Comparison of ENCODE assay signal across 8 cellular contexts in the genomic region with DNA sequence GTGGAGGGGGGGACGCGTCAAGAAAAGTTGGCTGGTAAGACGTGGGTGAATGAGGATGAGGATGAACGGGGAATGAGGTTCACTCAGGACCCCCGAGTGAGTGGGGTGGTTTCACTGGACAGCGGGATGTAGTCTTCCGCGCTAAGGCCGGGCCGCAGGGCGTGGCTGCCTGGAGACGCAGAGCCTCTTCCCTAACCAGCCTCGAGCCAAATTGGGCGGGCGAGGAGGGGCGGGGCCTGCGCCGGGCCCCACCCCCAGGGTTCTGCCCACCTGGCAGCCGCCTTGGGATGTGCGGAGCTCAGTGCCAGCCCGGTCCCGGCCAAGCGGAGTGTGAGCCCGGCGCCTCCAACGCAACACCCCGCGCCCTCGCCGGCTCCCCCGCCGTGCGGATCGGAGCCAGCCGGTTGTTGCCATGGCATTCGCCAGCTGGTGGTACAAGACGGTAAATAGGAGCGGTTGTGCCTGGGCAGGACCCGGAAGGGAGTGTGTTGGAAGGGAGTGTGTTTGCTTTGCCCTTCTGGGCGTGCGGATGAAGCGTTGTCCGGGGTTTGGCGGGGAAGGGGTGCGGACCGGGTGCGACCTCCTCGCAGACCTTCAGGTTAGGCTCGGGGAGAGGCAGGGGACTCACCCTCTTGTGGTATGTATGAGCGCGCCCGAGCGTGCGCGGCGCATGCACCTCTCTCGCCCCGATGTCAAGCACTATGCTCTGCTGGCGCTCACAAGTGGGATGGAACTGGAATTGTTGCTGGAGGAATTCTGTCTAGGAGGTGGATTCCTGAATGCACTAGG. TPM values are rescaled to one million over a fixed set of nuclear protein-coding genes. Genes with fewer than 3 reads are reported as not detected.
DNase-seq lines count a peak whose midpoint lies in the region; ATAC-seq and TF ChIP-seq lines count a peak whose summit lies in the region.

No MANE protein-coding gene starts in this region.

- H3K27me3 ChIP-seq in DND-41 (ENCODE audit: insufficient read depth, low read length, poor library complexity) (peaks cover 3% of the 10 kb centered on the region), neuron (ENCODE audit: insufficient read depth, low read length) (no peaks in the 10 kb centered on the region), subcutaneous abdominal adipose tissue (ENCODE audit: control insufficient read depth in 5 of 5, insufficient read depth in 4 of 5, low read length in 5 of 5) (no peaks in the 10 kb centered on the region)

- no peak for ATAC-seq in DND-41 (ENCODE audit: insufficient read depth, low read depth)
- peak; percentile 82 for ATAC-seq in GM21717 (IDR thresholded peaks at IDR 0.05; ENCODE audit: unreplicated experiment)

- peak overlapping the region; percentile 85 for H3K4me2 ChIP-seq in DND-41 (ENCODE audit: insufficient read depth, low read length)

- no peaks in the 10 kb centered on the region for H4K20me1 ChIP-seq in DND-41 (ENCODE audit: insufficient read depth, low read length)

- TF ChIP-seq CTCF in DND-41 (IDR thresholded peaks at IDR 0.05; ENCODE audit: borderline replicate concordance, extremely low read depth, low read length, poor library complexity, severe bottlenecking) (no peak), foreskin fibroblast (IDR thresholded peaks at IDR 0.05; ENCODE audit: low read depth, low read length) (no peak)

- peak overlapping the region; percentile 81 for H2AFZ ChIP-seq in DND-41 (ENCODE audit: low read depth, low read length)
- peak overlapping the region; percentile 75 for H2AFZ ChIP-seq in neuron (ENCODE audit: low read depth, low read length)

- H3K4me1 ChIP-seq in DND-41 (ENCODE audit: insufficient read depth, low read length) (peaks cover 20% of the 10 kb centered on the region), neuron (ENCODE audit: insufficient read depth, low read length) (peaks cover 7% of the 10 kb centered on the region), subcutaneous abdominal adipose tissue (ENCODE audit: control insufficient read depth in 5 of 5, insufficient read depth in 5 of 5, low read length in 5 of 5) (peaks cover 0 to 47% (median 27%) of the 10 kb centered on the region in 5 donors)

- DNase-seq in DND-41 = peak; percentile 6
- peak; percentile 44 for DNase-seq in Jurkat, Clone E6-1 (ENCODE audit: low read depth, low spot score)
- DNase-seq in RPMI8226 = peak; percentile 92
- peak; percentile 71 for DNase-seq in activated gamma-delta T cell treated with anti-CD3 and anti-CD28 coated beads, Interleukin-2, amount 50 U/mL, for 16 hours (ENCODE audit: low read depth)
- DNase-seq in foreskin fibroblast = peak; percentile 93 to 98

- H3K9me3 ChIP-seq in DND-41 (ENCODE audit: insufficient read depth, low read length, severe bottlenecking) = no peaks in the 10 kb centered on the region
- H3K9me3 ChIP-seq in neuron (ENCODE audit: low read length) = no peaks in the 10 kb centered on the region
- H3K9me3 ChIP-seq in subcutaneous abdominal adipose tissue (ENCODE audit: control insufficient read depth in 5 of 5, low read length in 5 of 5) = no peaks in the 10 kb centered on the region

- peak overlapping the region; percentile 62; the same call in 1 of the 2 replicates for H3K9ac ChIP-seq in DND-41 (ENCODE audit: low read depth, low read length)
- H3K9ac ChIP-seq in subcutaneous abdominal adipose tissue (ENCODE audit: low read length in 5 of 5) = peak overlapping the region; percentile 50 to 99 (median 94)

- H3K36me3 ChIP-seq in DND-41 (ENCODE audit: insufficient read depth, low read length) = no peaks in the 10 kb centered on the region
- H3K36me3 ChIP-seq in neuron (ENCODE audit: insufficient read depth, low read length) = no peaks in the 10 kb centered on the region
- peaks cover 0 to 5% (median 0%) of the 10 kb centered on the region in 5 donors for H3K36me3 ChIP-seq in subcutaneous abdominal adipose tissue (ENCODE audit: control insufficient read depth in 5 of 5, insufficient read depth in 5 of 5, low read length in 5 of 5)

- no peaks in the 10 kb centered on the region for H3K79me2 ChIP-seq in DND-41 (ENCODE audit: insufficient read depth, low read length)

- H3K4me3 ChIP-seq in DND-41 (ENCODE audit: low read depth in 1 of 2, low read length in 2 of 2) (peak overlapping the region; percentile 60 to 88; a peak in 3 of 4 replicates), foreskin fibroblast (ENCODE audit: low read depth in 1 of 2, low read length in 2 of 2) (peak overlapping the region; percentile 87 to 90), neuron (ENCODE audit: low read length) (peak overlapping the region; percentile 52), subcutaneous abdominal adipose tissue (ENCODE audit: low read depth in 1 of 5, low read length in 5 of 5) (peak overlapping the region; percentile 75 to 96 (median 87))
- H3K4me3 ChIP-seq in Jurkat, Clone E6-1 (ENCODE audit: low read length) = peak overlapping the region; percentile 64

- no peak overlapping the region for H3K27ac ChIP-seq in DND-41 (ENCODE audit: low read length)
- peak overlapping the region; percentile 99 for H3K27ac ChIP-seq in subcutaneous abdominal adipose tissue (ENCODE audit: low read depth, low read length)

RNA-seq across cellular contexts. Expression of gene CAST, which starts 0.7 kb away (rescaled TPM):
- 44.6 TPM for polyA plus RNA-seq in Jurkat, Clone E6-1 (2012; ENCODE audit: insufficient read depth, insufficient read length)

Comparison
In these comparisons a context has a peak if more than half of its experiments do, and no peak if none do; other contexts are left out.
1. DNase-seq: peak in every context shown above with its lines; median percentile 96 in foreskin fibroblast; 92 in RPMI8226; 71 in activated gamma-delta T cell treated with anti-CD3 and anti-CD28 coated beads, Interleukin-2, amount 50 U/mL, for 16 hours; 44 in Jurkat, Clone E6-1; 6 in DND-41.